In the genomic region with DNA sequence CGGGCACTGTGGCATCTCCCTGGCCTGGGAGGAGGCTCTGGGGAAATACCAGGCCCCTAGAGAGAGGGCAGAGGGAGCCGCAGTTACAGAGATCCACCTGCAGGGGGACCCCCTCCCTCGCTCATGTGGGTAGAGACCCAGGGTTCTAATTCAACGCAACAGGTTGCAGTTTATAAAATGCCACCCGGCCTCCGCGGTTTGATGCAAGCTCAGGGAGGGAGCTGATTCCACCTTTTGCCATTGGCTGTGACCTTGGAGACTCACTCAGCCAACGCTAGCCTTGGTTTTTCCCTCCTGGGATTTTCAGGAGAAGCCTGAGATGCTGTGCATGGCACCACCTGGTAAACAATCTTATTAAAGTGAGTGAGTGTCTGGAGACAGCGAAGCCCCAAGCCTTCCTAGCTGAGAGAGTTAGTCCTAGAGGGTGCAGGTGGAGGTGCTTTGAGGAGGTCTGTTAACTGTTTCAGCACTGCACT, we compare ENCODE assay signal across 8 cellular contexts. TPM values are rescaled to one million over a fixed set of nuclear protein-coding genes. Genes with fewer than 3 reads are reported as not detected.
DNase-seq lines count a peak whose midpoint lies in the region; ATAC-seq and TF ChIP-seq lines count a peak whose summit lies in the region.

No MANE protein-coding gene starts in this region.

- no peak overlapping the region for H3K27ac Mint-ChIP-seq in activated naive CD4-positive, alpha-beta T cell treated with anti-CD3 and anti-CD28 coated beads, Interleukin-2, amount 50 U/mL, for 72 hours

- no peak overlapping the region for H3K9ac ChIP-seq in KMS-11

- no peaks in the 10 kb centered on the region for H4K20me1 ChIP-seq in KMS-11 (ENCODE audit: insufficient read depth)

- no peak overlapping the region for H3K27ac ChIP-seq in KMS-11
- no peak overlapping the region for H3K27ac ChIP-seq in heart right ventricle

- TF ChIP-seq CTCF in KMS-11 (conservative IDR thresholded peaks at IDR 0.05; ENCODE audit: low read depth, low read length) (peak; percentile 99), heart right ventricle (IDR thresholded peaks at IDR 0.05) (peak; percentile 84 to 94 (median 91))

- peak overlapping the region; percentile 82 for H2AFZ ChIP-seq in KMS-11 (ENCODE audit: low read depth)

- peaks cover 9% of the 10 kb centered on the region for H3K4me1 ChIP-seq in KMS-11 (ENCODE audit: low read depth, poor library complexity, severe bottlenecking)
- peaks cover 0 to 25% (median 7%) of the 10 kb centered on the region in 9 donors for H3K4me1 ChIP-seq in heart right ventricle

- DNase-seq in Daoy (ENCODE audit: low read depth) (peak; percentile 58), SKM-1 (lab: John Stamatoyannopoulos, UW; ENCODE audit: unreplicated experiment) (peak; percentile 46), heart right ventricle (peak; percentile 41 to 62), putamen (ENCODE audit: low spot score) (peak; percentile 17), NCI-H1048 (lab: John Stamatoyannopoulos, UW) (no peak)
- DNase-seq in activated naive CD4-positive, alpha-beta T cell treated with anti-CD3 and anti-CD28 coated beads, Interleukin-2, amount 50 U/mL, for 72 hours (ENCODE audit: low spot score in 2 of 2) = peak in 1 of 2 donors; percentile 78

- H3K4me3 ChIP-seq in KMS-11 (IDR thresholded peaks at IDR 0.05; ENCODE audit: insufficient read depth, low read depth, low read length) (no peak overlapping the region), heart right ventricle (no peak overlapping the region)

- no peaks in the 10 kb centered on the region for H3K9me3 Mint-ChIP-seq in activated naive CD4-positive, alpha-beta T cell treated with anti-CD3 and anti-CD28 coated beads, Interleukin-2, amount 50 U/mL, for 72 hours

- intact Hi-C loops in heart right ventricle (cut with DNase I) = loop anchor here in 7 of 10 donors (1.0 to 10.0 kb wide), 4 partner anchors 74 to 230 kb away; no protein-coding TSS in a partner anchor

- H3K27me3 ChIP-seq in KMS-11 (ENCODE audit: insufficient read depth, low read depth) = no peaks in the 10 kb centered on the region
- peaks cover 0 to 20% (median 8%) of the 10 kb centered on the region in 7 donors for H3K27me3 ChIP-seq in heart right ventricle

- H3K4me2 ChIP-seq in KMS-11 = peak overlapping the region; percentile 43

- H3K79me2 ChIP-seq in KMS-11 (ENCODE audit: insufficient read depth, low read depth) = no peaks in the 10 kb centered on the region

- no peaks in the 10 kb centered on the region for H3K36me3 Mint-ChIP-seq in activated naive CD4-positive, alpha-beta T cell treated with anti-CD3 and anti-CD28 coated beads, Interleukin-2, amount 50 U/mL, for 72 hours

- H3K36me3 ChIP-seq in KMS-11 (ENCODE audit: insufficient read depth) (no peaks in the 10 kb centered on the region), heart right ventricle (no peaks in the 10 kb centered on the region)

- H3K9me3 ChIP-seq in heart right ventricle = no peaks in the 10 kb centered on the region

- ATAC-seq in activated naive CD4-positive, alpha-beta T cell treated with anti-CD3 and anti-CD28 coated beads, Interleukin-2, amount 50 U/mL, for 72 hours = peak; percentile 85 to 92
- peak in 7 of 8 donors; percentile 43 to 88 (median 84) for ATAC-seq in heart right ventricle
- ATAC-seq in GM21515 (IDR thresholded peaks at IDR 0.05; ENCODE audit: unreplicated experiment) = no peak

- WGBS in heart right ventricle, 2 donors = 5 to 6% methylated on average over 9 of the region's 9 CpGs

RNA-seq across cellular contexts. Expression of gene TTLL6, which starts 12.1 kb away (rescaled TPM):
- total RNA-seq in Daoy (2014; rRNA removed; shearing (Covaris generic)) = not detected in 2 replicates
- total RNA-seq in activated naive CD4-positive, alpha-beta T cell treated with anti-CD3 and anti-CD28 coated beads, Interleukin-2, amount 50 U/mL, for 72 hours = not detected
- under 1 TPM in 2 of 10 donors, not detected in 8; 0.08 to 0.33 TPM for total RNA-seq in heart right ventricle
- polyA plus RNA-seq in heart right ventricle = under 1 TPM; 0.06 to 0.73 TPM

RNA-seq across cellular contexts. Expression of gene CALCOCO2, which starts 25.9 kb away (rescaled TPM):
- total RNA-seq in Daoy (2014; rRNA removed; shearing (Covaris generic)) = 11.0 and 20.9 TPM in 2 replicates
- total RNA-seq in activated naive CD4-positive, alpha-beta T cell treated with anti-CD3 and anti-CD28 coated beads, Interleukin-2, amount 50 U/mL, for 72 hours = 100 to 1,000 TPM in 1 of 2 donors, 10 to 100 TPM in 1; 63.6 to 123 TPM
- 100 to 1,000 TPM; 196 to 412 (median 275) TPM for total RNA-seq in heart right ventricle
- polyA plus RNA-seq in heart right ventricle = 100 to 1,000 TPM in 1 of 2 donors, 10 to 100 TPM in 1; 79.7 to 164 TPM
